In the genomic region with DNA sequence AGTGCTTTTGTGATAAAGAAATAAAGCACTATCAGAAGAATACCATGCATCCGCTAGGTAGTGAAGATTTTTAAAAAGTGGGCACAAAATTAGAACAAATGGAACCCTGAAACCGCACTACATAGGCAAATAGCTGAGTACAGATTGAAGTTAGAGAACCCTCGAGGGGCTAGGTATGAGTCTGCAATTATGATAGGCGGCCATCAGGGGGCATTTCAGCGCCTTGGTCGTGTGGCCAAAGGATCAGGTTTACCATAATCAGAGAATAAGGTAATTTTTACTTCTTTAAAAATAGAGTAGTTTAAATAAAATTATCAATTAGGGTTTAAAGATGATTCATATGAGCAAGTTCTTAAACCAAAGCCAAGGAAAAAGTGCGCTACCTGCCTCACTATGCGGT, we compare ENCODE assay signal across 1 cellular context.
TF ChIP-seq lines count a peak whose summit lies in the region.

No MANE protein-coding gene starts in this region.

TF ChIP-seq in WTC11, 78 proteins besides CTCF, POLR2A, EP300 and RAD21 (continued from another document):
- TF ChIP-seq JAZF1 (CRISPR knock-in tag; IDR thresholded peaks at IDR 0.05) (no peak), JUN (CRISPR knock-in tag; IDR thresholded peaks at IDR 0.05) (no peak), ZNF396 (CRISPR knock-in tag; IDR thresholded peaks at IDR 0.05; ENCODE audit: borderline replicate concordance) (no peak), ELF4 (CRISPR knock-in tag; IDR thresholded peaks at IDR 0.05; ENCODE audit: low read depth) (no peak), NR2C2 (CRISPR knock-in tag; IDR thresholded peaks at IDR 0.05) (no peak), ZNF671 (CRISPR knock-in tag; IDR thresholded peaks at IDR 0.05) (no peak)
- TF ChIP-seq, protein P1, sequence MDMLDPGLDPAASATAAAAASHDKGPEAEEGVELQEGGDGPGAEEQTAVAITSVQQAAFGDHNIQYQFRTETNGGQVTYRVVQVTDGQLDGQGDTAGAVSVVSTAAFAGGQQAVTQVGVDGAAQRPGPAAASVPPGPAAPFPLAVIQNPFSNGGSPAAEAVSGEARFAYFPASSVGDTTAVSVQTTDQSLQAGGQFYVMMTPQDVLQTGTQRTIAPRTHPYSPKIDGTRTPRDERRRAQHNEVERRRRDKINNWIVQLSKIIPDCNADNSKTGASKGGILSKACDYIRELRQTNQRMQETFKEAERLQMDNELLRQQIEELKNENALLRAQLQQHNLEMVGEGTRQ (CRISPR knock-in tag; IDR thresholded peaks at IDR 0.05), result no peak
